11 cellular contexts compared by ENCODE assay signal in genomic region chr20:61185841-61186601, GRCh38.
DNase-seq lines count a peak whose midpoint lies in the region; ATAC-seq and TF ChIP-seq lines count a peak whose summit lies in the region.
"Had no signal": no experiment of that assay in that cellular context is flagged by ENCODE, and none has a peak within 500 bp of the region (broad histone marks: within the 10 kb centered on the region; RNA-seq: fewer than 3 reads in every experiment).

No MANE protein-coding gene starts in this region.

- H3K9ac ChIP-seq in mesenchymal stem cell (ENCODE audit: low read length): peak overlapping the region; percentile 5

- TF ChIP-seq EP300 in tibial nerve (IDR thresholded peaks at IDR 0.05): no peak

- H3K4me3 ChIP-seq in AG09309 (ENCODE audit: control insufficient read depth, low read depth, low read length) (no peak overlapping the region), mesenchymal stem cell (ENCODE audit: insufficient read depth in 1 of 2, low read depth in 1 of 2, low read length in 2 of 2) (no peak overlapping the region), tibial nerve (no peak overlapping the region)
- H3K4me3 ChIP-seq: cardiac muscle cell had no signal

- no peak overlapping the region for H3K4ac ChIP-seq in mesenchymal stem cell (ENCODE audit: low read depth in 1 of 2, low read length in 2 of 2)

- H3K79me1 ChIP-seq in mesenchymal stem cell (replicated peaks; ENCODE audit: low read length, poor library complexity, severe bottlenecking): no peaks in the 10 kb centered on the region

- no peak for TF ChIP-seq POLR2A in tibial nerve (IDR thresholded peaks at IDR 0.05)

- H3K4me3 Mint-ChIP-seq in chondrocyte (ENCODE audit: unreplicated experiment): peak overlapping the region; percentile 10
- H3K4me3 Mint-ChIP-seq: CD4-positive, alpha-beta memory T cell had no signal

- WGBS in mesenchymal stem cell: 5% methylated on average over 9 of the region's 12 CpGs
- WGBS in tibial nerve, 2 donors: 20 to 25% methylated on average over 12 of the region's 12 CpGs

- no peak for ATAC-seq in GM21526 (IDR thresholded peaks at IDR 0.05; ENCODE audit: low FRiP score, unreplicated experiment)

- peaks cover 38% of the 10 kb centered on the region for H3K4me1 Mint-ChIP-seq in chondrocyte (ENCODE audit: low read depth)
- H3K4me1 Mint-ChIP-seq: CD4-positive, alpha-beta memory T cell had no signal

- TF ChIP-seq CTCF in AG09309 (IDR thresholded peaks at IDR 0.05; ENCODE audit: control insufficient read depth, insufficient read depth, low read depth, low read length, missing control alignments): peak; percentile 9
- TF ChIP-seq CTCF in chondrocyte (IDR thresholded peaks at IDR 0.05): peak; percentile 53
- TF ChIP-seq CTCF in tibial nerve (IDR thresholded peaks at IDR 0.05): no peak

- H2BK5ac ChIP-seq in mesenchymal stem cell (ENCODE audit: low read depth, low read length, poor library complexity, severe bottlenecking): peak overlapping the region; percentile 85

- H3K14ac ChIP-seq in mesenchymal stem cell (ENCODE audit: low read length in 2 of 2): no peak overlapping the region

- H3K18ac ChIP-seq in mesenchymal stem cell (ENCODE audit: low read depth in 1 of 2, low read length in 2 of 2): peak overlapping the region in 1 of 2 experiments; percentile 45

- peak overlapping the region; percentile 89 for H3K27ac Mint-ChIP-seq in chondrocyte (ENCODE audit: unreplicated experiment)
- H3K27ac Mint-ChIP-seq: CD4-positive, alpha-beta memory T cell had no signal

- no peak overlapping the region for H4K8ac ChIP-seq in mesenchymal stem cell (ENCODE audit: low read length)

- no peak overlapping the region for H2BK12ac ChIP-seq in mesenchymal stem cell (ENCODE audit: low read length in 2 of 2)

- H2BK15ac ChIP-seq in mesenchymal stem cell (ENCODE audit: low read depth, poor library complexity, severe bottlenecking): no peak overlapping the region

- no peaks in the 10 kb centered on the region for H3K9me3 Mint-ChIP-seq in chondrocyte (ENCODE audit: low read depth)

- no peak overlapping the region for H3K4me2 ChIP-seq in mesenchymal stem cell (ENCODE audit: low read length, poor library complexity, severe bottlenecking)

- no peaks in the 10 kb centered on the region for H3K36me3 Mint-ChIP-seq in chondrocyte (ENCODE audit: low read depth)
- H3K36me3 Mint-ChIP-seq: CD4-positive, alpha-beta memory T cell had no signal

- H2AFZ ChIP-seq in mesenchymal stem cell (ENCODE audit: low read depth, low read length): no peak overlapping the region

- no peaks in the 10 kb centered on the region for H3K27me3 Mint-ChIP-seq in chondrocyte (ENCODE audit: low read depth)

- H2AK5ac ChIP-seq in mesenchymal stem cell (ENCODE audit: low read length, severe bottlenecking): no peak overlapping the region

- H3K23ac ChIP-seq in mesenchymal stem cell (ENCODE audit: low read length in 2 of 2): no peak overlapping the region

- H3K4me1 ChIP-seq in mesenchymal stem cell (ENCODE audit: control insufficient read depth, insufficient read depth, low read depth, low read length) (peaks cover 14% of the 10 kb centered on the region), tibial nerve (peaks cover 0 to 10% (median 0%) of the 10 kb centered on the region in 4 donors)

- DNase-seq in AG09309 (ENCODE audit: low read depth): peak; percentile 87
- peak; percentile 98 for DNase-seq in LHCN-M2 (ENCODE audit: low read depth)
- no peak for DNase-seq in chondrocyte (ENCODE audit: low spot score)
- peak; percentile 98 for DNase-seq in mesenchymal stem cell
- no peak for DNase-seq in NCI-H187 treated with DMSO at 0.1 percent for 48 hours (lab: John Stamatoyannopoulos, UW)
- no peak for DNase-seq in tibial nerve (ENCODE audit: low spot score in 2 of 2)
- DNase-seq in NCI-H510A (lab: John Stamatoyannopoulos, UW): no peak
- DNase-seq: CD4-positive, alpha-beta memory T cell; hypothalamus had no signal

- peak overlapping the region; percentile 15 for H2BK120ac ChIP-seq in mesenchymal stem cell (ENCODE audit: low read depth, low read length)

- H4K91ac ChIP-seq in mesenchymal stem cell (ENCODE audit: low read length): no peak overlapping the region

- H3K27me3 ChIP-seq in mesenchymal stem cell (ENCODE audit: control insufficient read depth in 1 of 2, insufficient read depth in 1 of 2, low read length in 2 of 2) (no peaks in the 10 kb centered on the region), tibial nerve (peaks cover 0 to 7% of the 10 kb centered on the region in 2 donors)
- H3K27me3 ChIP-seq: cardiac muscle cell had no signal

- H3K9me3 ChIP-seq in mesenchymal stem cell (ENCODE audit: control insufficient read depth, low read length) (no peaks in the 10 kb centered on the region), tibial nerve (no peaks in the 10 kb centered on the region)

- no peaks in the 10 kb centered on the region for H3K36me3 ChIP-seq in mesenchymal stem cell (ENCODE audit: control insufficient read depth in 1 of 2, insufficient read depth in 2 of 2, low read depth in 1 of 2, low read length in 2 of 2)
- H3K36me3 ChIP-seq in tibial nerve: no peaks in the 10 kb centered on the region
- H3K36me3 ChIP-seq: cardiac muscle cell had no signal

- H3K27ac ChIP-seq in mesenchymal stem cell (ENCODE audit: low read length, poor library complexity, severe bottlenecking) (peak overlapping the region; percentile 97), tibial nerve (no peak overlapping the region)
- H3K27ac ChIP-seq: cardiac muscle cell had no signal

Comparison
In these comparisons a context has a peak if more than half of its experiments do, and no peak if none do; other contexts are left out.
1. DNase-seq: peak in AG09309 (single experiment), LHCN-M2 (single experiment) and mesenchymal stem cell (single experiment); none in chondrocyte (single experiment), NCI-H187 treated with DMSO at 0.1 percent for 48 hours (single experiment), tibial nerve (0 of 2) and NCI-H510A (single experiment).
2. CTCF ChIP-seq: peak in AG09309 (single experiment) and chondrocyte (single experiment); none in tibial nerve (0 of 5).